ENCODE assay signal across 10 cellular contexts in the genomic region with DNA sequence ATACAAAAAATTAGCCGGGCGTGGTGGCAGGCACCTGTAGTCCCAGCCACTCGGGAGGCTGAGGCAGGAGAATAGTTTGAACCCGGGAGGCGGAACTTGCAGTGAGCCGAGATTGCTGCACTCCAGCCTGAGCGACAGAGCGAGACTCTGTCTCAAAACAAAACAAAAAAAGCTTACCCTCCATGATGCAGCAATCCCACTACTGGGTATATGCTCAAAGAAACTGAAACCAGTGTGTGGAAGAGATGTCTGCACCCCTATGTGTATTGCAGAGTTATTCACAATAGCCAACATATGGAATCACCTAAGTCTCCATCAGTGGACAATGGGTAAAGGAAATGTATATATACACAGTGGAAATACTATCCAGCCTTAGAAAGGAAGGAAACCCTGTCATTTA. TPM values are rescaled to one million over a fixed set of nuclear protein-coding genes. Genes with fewer than 3 reads are reported as not detected.
"Had no signal": no experiment of that assay in that cellular context is flagged by ENCODE, and none has a peak within 500 bp of the region (broad histone marks: within the 10 kb centered on the region; RNA-seq: fewer than 3 reads in every experiment).

No MANE protein-coding gene starts in this region.

- H3K27ac ChIP-seq: HL-60, KMS-11 had no signal

- H3K9ac ChIP-seq: KMS-11 had no signal

- FAIRE-seq: HepG2, HTR-8/SVneo, K562 had no signal

- H3K4me3 ChIP-seq: K562 had no signal

- H3K4me2 ChIP-seq: KMS-11 had no signal

- ATAC-seq: HepG2, K562 had no signal

- DNase-seq: IMR-90, KBM-7, KG1 had no signal

RNA-seq across cellular contexts. Expression of a gene that starts 19.6 kb away (rescaled TPM):
- total RNA-seq: HT-29, HT1080, IMR-90, K562 had no signal
- polyA plus RNA-seq: IMR-90 had no signal

RNA-seq across cellular contexts. Expression of a gene that starts 31.0 kb away (rescaled TPM):
- total RNA-seq: HT-29, HT1080, IMR-90 had no signal
- polyA plus RNA-seq: IMR-90 had no signal

RNA-seq across cellular contexts. Expression of a gene that starts 56.7 kb away (rescaled TPM):
- total RNA-seq: HepG2, HT-29, HT1080, IMR-90, K562 had no signal
- polyA plus RNA-seq: IMR-90, K562 had no signal
